ENCODE assay signal across 8 cellular contexts in the genomic region with DNA sequence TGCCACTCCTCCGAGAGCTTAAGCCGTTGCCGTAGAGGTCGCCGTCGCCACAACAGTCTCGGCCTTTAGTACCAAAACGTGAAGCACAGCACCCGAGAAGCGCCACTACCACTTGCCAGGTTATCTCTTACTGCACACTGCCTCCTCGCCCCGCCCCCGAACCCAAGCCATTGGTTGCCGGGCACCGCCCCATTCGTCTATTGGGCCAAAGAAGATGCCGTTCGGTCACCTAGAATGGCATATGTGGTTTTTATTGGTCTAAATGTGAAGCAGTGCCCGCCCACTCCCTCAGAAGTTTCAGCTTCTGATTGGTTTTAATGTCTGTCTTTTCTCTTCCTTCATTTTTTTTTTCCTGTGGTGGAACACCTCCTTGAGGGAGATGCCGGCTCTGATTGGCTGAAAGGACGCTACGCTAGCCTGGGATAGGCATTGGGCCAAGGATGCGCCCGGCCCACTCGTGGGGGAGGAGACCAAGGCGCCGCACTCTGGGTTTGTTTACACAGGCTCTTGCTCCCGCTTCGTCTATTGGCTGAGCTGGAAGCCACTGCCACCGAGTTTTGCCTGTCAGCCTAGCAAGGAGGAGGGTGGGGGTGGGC. TPM values are rescaled to one million over a fixed set of nuclear protein-coding genes. Genes with fewer than 3 reads are reported as not detected.
A peak's percentile ranks its signal among the peaks of the same experiment; 100 is the strongest.
DNase-seq lines count a peak whose midpoint lies in the region; TF ChIP-seq lines count a peak whose summit lies in the region.

A gene with protein sequence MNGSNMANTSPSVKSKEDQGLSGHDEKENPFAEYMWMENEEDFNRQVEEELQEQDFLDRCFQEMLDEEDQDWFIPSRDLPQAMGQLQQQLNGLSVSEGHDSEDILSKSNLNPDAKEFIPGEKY (minus strand): TSS at position 139 of the 596 bp plus-strand sequence. CDS start 24,514 bp downstream, outside the sequence.

- H3K4me3 ChIP-seq in Loucy (ENCODE audit: low read length, poor library complexity, severe bottlenecking) = peak within 1 kb of the TSS; percentile 78
- peak within 1 kb of the TSS; percentile 75 for H3K4me3 ChIP-seq in fibroblast of villous mesenchyme (ENCODE audit: low read depth, low read length)

- no peaks in the 10 kb centered on the region for H3K36me3 Mint-ChIP-seq in nephron progenitor cell (ENCODE audit: low read depth)
- no peaks in the 10 kb centered on the region for H3K36me3 Mint-ChIP-seq in stimulated activated naive CD8-positive, alpha-beta T cell treated with anti-CD3 and anti-CD28 coated beads, Interleukin-15, Interleukin-2, amounts not matched to agents 100 ng/mL and 50 ng/mL, for 24 hours (ENCODE audit: low read depth)

- peak within 1 kb of the TSS; percentile 90 for H2AFZ ChIP-seq in Loucy (ENCODE audit: low read length)

- TF ChIP-seq CTCF in Loucy (conservative IDR thresholded peaks at IDR 0.05; ENCODE audit: low read length) = no peak
- no peak for TF ChIP-seq CTCF in fibroblast of villous mesenchyme (IDR thresholded peaks at IDR 0.05; ENCODE audit: insufficient read depth, low read depth, low read length)
- TF ChIP-seq CTCF in nephron progenitor cell (IDR thresholded peaks at IDR 0.05) = no peak

- H3K4me2 ChIP-seq in Loucy (ENCODE audit: low read depth, low read length, poor library complexity, severe bottlenecking) = peak within 1 kb of the TSS; percentile 92

- H3K4me1 ChIP-seq in Loucy (ENCODE audit: insufficient read depth, low read length, poor library complexity, severe bottlenecking) = peaks cover 21% of the 10 kb centered on the region

- no peaks in the 10 kb centered on the region for H3F3A ChIP-seq in Loucy (ENCODE audit: low read depth)

- no peaks in the 10 kb centered on the region for H3K27me3 ChIP-seq in Loucy (ENCODE audit: insufficient read depth, low read length, poor library complexity, severe bottlenecking)

- H3K36me3 ChIP-seq in Loucy (ENCODE audit: insufficient read depth, low read length) = no peaks in the 10 kb centered on the region

- H3K79me2 ChIP-seq in Loucy (ENCODE audit: insufficient read depth, low read length) = no peaks in the 10 kb centered on the region

- H3K27ac Mint-ChIP-seq in nephron progenitor cell = peak within 1 kb of the TSS; percentile 94
- peak within 1 kb of the TSS; percentile 86 for H3K27ac Mint-ChIP-seq in stimulated activated naive CD8-positive, alpha-beta T cell treated with anti-CD3 and anti-CD28 coated beads, Interleukin-15, Interleukin-2, amounts not matched to agents 100 ng/mL and 50 ng/mL, for 24 hours

- DNase-seq in EH (ENCODE audit: low read depth) = peak; percentile 99
- peak; percentile 99 for DNase-seq in H4 (ENCODE audit: low spot score)
- peak; percentile 99 for DNase-seq in SHP77 treated with DMSO at 0.1 percent for 48 hours (lab: John Stamatoyannopoulos, UW)
- DNase-seq in activated gamma-delta T cell treated with Interleukin-2 at 50 U/mL for 16 hours = peak; percentile 97
- peak; percentile 99 for DNase-seq in fibroblast of villous mesenchyme (ENCODE audit: low read depth)
- DNase-seq in nephron progenitor cell = peak; percentile 98

- H3K9ac ChIP-seq in Loucy (ENCODE audit: low read depth, low read length, poor library complexity, severe bottlenecking) = peak within 1 kb of the TSS; percentile 72

- peaks cover 24% of the 10 kb centered on the region for H3K4me1 Mint-ChIP-seq in nephron progenitor cell
- peaks cover 22% of the 10 kb centered on the region for H3K4me1 Mint-ChIP-seq in stimulated activated naive CD8-positive, alpha-beta T cell treated with anti-CD3 and anti-CD28 coated beads, Interleukin-15, Interleukin-2, amounts not matched to agents 100 ng/mL and 50 ng/mL, for 24 hours (ENCODE audit: low read depth)

- peaks cover 37% of the 10 kb centered on the region for H3K9me3 Mint-ChIP-seq in nephron progenitor cell
- no peaks in the 10 kb centered on the region for H3K9me3 Mint-ChIP-seq in stimulated activated naive CD8-positive, alpha-beta T cell treated with anti-CD3 and anti-CD28 coated beads, Interleukin-15, Interleukin-2, amounts not matched to agents 100 ng/mL and 50 ng/mL, for 24 hours

- H3K9me2 ChIP-seq in Loucy (replicated peaks; ENCODE audit: low read depth, low read length) = no peaks in the 10 kb centered on the region

- H3K4me3 Mint-ChIP-seq in nephron progenitor cell = peak within 1 kb of the TSS; percentile 92
- peak within 1 kb of the TSS; percentile 95 for H3K4me3 Mint-ChIP-seq in stimulated activated naive CD8-positive, alpha-beta T cell treated with anti-CD3 and anti-CD28 coated beads, Interleukin-15, Interleukin-2, amounts not matched to agents 100 ng/mL and 50 ng/mL, for 24 hours

- H3K9me3 ChIP-seq in Loucy (ENCODE audit: insufficient read depth, low read depth, low read length) = no peaks in the 10 kb centered on the region

- peaks cover 32% of the 10 kb centered on the region for H3K27me3 Mint-ChIP-seq in nephron progenitor cell (ENCODE audit: low read depth, poor library complexity)
- H3K27me3 Mint-ChIP-seq in stimulated activated naive CD8-positive, alpha-beta T cell treated with anti-CD3 and anti-CD28 coated beads, Interleukin-15, Interleukin-2, amounts not matched to agents 100 ng/mL and 50 ng/mL, for 24 hours = peaks cover 10% of the 10 kb centered on the region

- no peaks in the 10 kb centered on the region for H4K20me1 ChIP-seq in Loucy (ENCODE audit: insufficient read depth, low read length, poor library complexity, severe bottlenecking)

RNA-seq across cellular contexts. Expression of the gene that starts here (rescaled TPM):
- total RNA-seq in H4 (2014; rRNA removed; shearing (Covaris generic)) = 1.1 and 1.7 TPM in 2 replicates
- total RNA-seq in fibroblast of villous mesenchyme = under 0.01 and 0.43 TPM in 2 replicates

Comparison
In these comparisons a context has a peak if more than half of its experiments do, and no peak if none do; other contexts are left out.
1. Peak in every context shown above with its lines: DNase-seq and H3K4me3 ChIP-seq.
2. Peak in DNase-seq and H3K4me3 ChIP-seq in fibroblast of villous mesenchyme; RNA of the gene not detected or under 1 TPM.